In the genomic region with DNA sequence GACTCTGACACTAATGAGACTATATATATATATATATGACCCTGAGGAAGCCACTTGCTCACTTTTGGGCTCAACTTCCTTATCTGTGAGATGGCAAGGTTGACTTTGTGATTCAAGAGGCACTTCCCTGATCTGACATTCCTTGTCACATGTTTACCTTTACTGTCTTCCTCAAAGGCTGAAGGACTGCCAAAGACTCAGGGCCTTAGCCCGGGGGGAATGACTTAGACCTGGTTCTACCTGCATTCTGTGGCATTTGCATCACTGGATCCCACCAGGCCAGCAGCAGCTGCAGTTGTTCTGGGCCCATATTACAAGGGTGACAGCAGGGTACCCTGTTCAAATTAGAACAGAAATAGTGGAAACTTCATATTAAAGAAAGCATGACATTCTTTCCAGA, we compare ENCODE assay signal across 16 cellular contexts. TPM values are rescaled to one million over a fixed set of nuclear protein-coding genes. Genes with fewer than 3 reads are reported as not detected.
DNase-seq lines count a peak whose midpoint lies in the region; ATAC-seq and TF ChIP-seq lines count a peak whose summit lies in the region.
"Had no signal": no experiment of that assay in that cellular context is flagged by ENCODE, and none has a peak within 500 bp of the region (broad histone marks: within the 10 kb centered on the region; RNA-seq: fewer than 3 reads in every experiment).

No MANE protein-coding gene starts in this region.

- H3K9me2 ChIP-seq in PC-3 (replicated peaks; ENCODE audit: low read length) = no peaks in the 10 kb centered on the region

- no peaks in the 10 kb centered on the region for H3K36me3 ChIP-seq in PC-3 (ENCODE audit: low read depth, low read length)
- no peaks in the 10 kb centered on the region for H3K36me3 ChIP-seq in esophagus muscularis mucosa
- no peaks in the 10 kb centered on the region for H3K36me3 ChIP-seq in osteoblast (ENCODE audit: insufficient read depth, low read length)
- H3K36me3 ChIP-seq: BLaER1 treated with 17β-estradiol and CSF1 and Interleukin-3, amounts not matched to agents 10 nM and 100 nM; HAP-1 had no signal

- H3F3A ChIP-seq in PC-3 (ENCODE audit: low read length, unreplicated experiment) = no peaks in the 10 kb centered on the region

- H3K4me2 ChIP-seq in PC-3 (ENCODE audit: low read length) (0 out of 2 replicates have a peak overlapping the region, but pooled peaks have one; percentile 28), osteoblast (ENCODE audit: insufficient read depth, low read length) (no peak overlapping the region)
- H3K4me2 ChIP-seq: BLaER1 treated with 17β-estradiol and CSF1 and Interleukin-3, amounts not matched to agents 10 nM and 100 nM had no signal

- peaks cover 18% of the 10 kb centered on the region for H3K4me1 ChIP-seq in PC-3 (ENCODE audit: insufficient read depth, low read length)
- H3K4me1 ChIP-seq in esophagus muscularis mucosa = peaks cover 10 to 26% (median 23%) of the 10 kb centered on the region in 4 donors
- no peaks in the 10 kb centered on the region for H3K4me1 ChIP-seq in osteoblast (ENCODE audit: insufficient read depth, low read length)
- H3K4me1 ChIP-seq: Caco-2 had no signal

- H3K79me2 ChIP-seq in PC-3 (ENCODE audit: low read length) (no peaks in the 10 kb centered on the region), osteoblast (ENCODE audit: insufficient read depth, low read length) (no peaks in the 10 kb centered on the region)

- no peak for TF ChIP-seq EP300 in esophagus muscularis mucosa (IDR thresholded peaks at IDR 0.05)

- peak overlapping the region; percentile 74 for H3K27ac ChIP-seq in PC-3 (ENCODE audit: low read length)
- H3K27ac ChIP-seq in esophagus muscularis mucosa (replicated peaks in 1 of 4) = no peak overlapping the region
- no peak overlapping the region for H3K27ac ChIP-seq in osteoblast (ENCODE audit: low read depth, low read length)
- no peak overlapping the region for H3K27ac ChIP-seq in CD4-positive, alpha-beta T cell (ENCODE audit: low read depth, low read length)
- H3K27ac ChIP-seq: BLaER1 treated with 17β-estradiol and CSF1 and Interleukin-3, amounts not matched to agents 10 nM and 100 nM; GM23248 had no signal

- DNase-seq in PC-3 = peak; percentile 71
- DNase-seq in esophagus muscularis mucosa (ENCODE audit: extremely low spot score) = peak; percentile 39
- DNase-seq in osteoblast (ENCODE audit: insufficient read length, low spot score, missing footprints) = peak; percentile 41
- no peak for DNase-seq in CD4-positive, alpha-beta T cell
- DNase-seq: Caco-2; CD4-positive, CD25-positive, alpha-beta regulatory T cell; GF-D8; GM23248; IMR-90 had no signal

- peaks cover 9% of the 10 kb centered on the region for H3K27me3 Mint-ChIP-seq in CD4-positive, alpha-beta T cell
- H3K27me3 Mint-ChIP-seq in stimulated activated memory B cell treated with anti-CD40 and anti-IgM and Interleukin-4, amounts not matched to agents 10 μg/mL and 1 μg/mL and 100 μg/mL, for 72 hours = peaks cover under 1% of the 10 kb centered on the region

- no peaks in the 10 kb centered on the region for H4K20me1 ChIP-seq in PC-3 (ENCODE audit: low read length)
- H4K20me1 ChIP-seq in osteoblast (ENCODE audit: insufficient read depth, low read length) = no peaks in the 10 kb centered on the region

- TF ChIP-seq CTCF in PC-3 (conservative IDR thresholded peaks at IDR 0.05; ENCODE audit: low read depth, low read length) (no peak), esophagus muscularis mucosa (IDR thresholded peaks at IDR 0.05) (no peak), osteoblast (IDR thresholded peaks at IDR 0.05; ENCODE audit: extremely low read depth, low read depth, low read length) (no peak)
- TF ChIP-seq CTCF in CD4-positive, alpha-beta T cell (IDR thresholded peaks at IDR 0.05) = no peak

- no peaks in the 10 kb centered on the region for H3K36me3 Mint-ChIP-seq in CD4-positive, alpha-beta T cell (ENCODE audit: low read depth)
- no peaks in the 10 kb centered on the region for H3K36me3 Mint-ChIP-seq in stimulated activated memory B cell treated with anti-CD40 and anti-IgM and Interleukin-4, amounts not matched to agents 10 μg/mL and 1 μg/mL and 100 μg/mL, for 72 hours
- H3K36me3 Mint-ChIP-seq: CD4-positive, CD25-positive, alpha-beta regulatory T cell had no signal

- H2AFZ ChIP-seq in PC-3 (ENCODE audit: low read length) (no peak overlapping the region), osteoblast (ENCODE audit: low read length) (no peak overlapping the region)
- H2AFZ ChIP-seq: GM23248 had no signal

- H3K4me1 Mint-ChIP-seq in CD4-positive, alpha-beta T cell (ENCODE audit: low read depth) = no peaks in the 10 kb centered on the region
- no peaks in the 10 kb centered on the region for H3K4me1 Mint-ChIP-seq in stimulated activated memory B cell treated with anti-CD40 and anti-IgM and Interleukin-4, amounts not matched to agents 10 μg/mL and 1 μg/mL and 100 μg/mL, for 72 hours
- H3K4me1 Mint-ChIP-seq: CD4-positive, CD25-positive, alpha-beta regulatory T cell had no signal

- ATAC-seq in PC-3 (0 out of 2 replicates have a peak, but pooled peaks have one; percentile 10), GM18511 (IDR thresholded peaks at IDR 0.05; ENCODE audit: unreplicated experiment) (no peak)
- no peak for ATAC-seq in CD4-positive, alpha-beta T cell (ENCODE audit: poor library complexity)
- no peak for ATAC-seq in stimulated activated memory B cell treated with anti-CD40 and anti-IgM and Interleukin-4, amounts not matched to agents 10 μg/mL and 1 μg/mL and 100 μg/mL, for 72 hours
- ATAC-seq: K562 had no signal

- no peak overlapping the region for H3K4me3 Mint-ChIP-seq in CD4-positive, alpha-beta T cell
- no peak overlapping the region for H3K4me3 Mint-ChIP-seq in stimulated activated memory B cell treated with anti-CD40 and anti-IgM and Interleukin-4, amounts not matched to agents 10 μg/mL and 1 μg/mL and 100 μg/mL, for 72 hours
- H3K4me3 Mint-ChIP-seq: B cell; CD4-positive, CD25-positive, alpha-beta regulatory T cell had no signal

- H3K4me3 ChIP-seq in PC-3 (ENCODE audit: low read length) (no peak overlapping the region), esophagus muscularis mucosa (no peak overlapping the region), osteoblast (ENCODE audit: insufficient read depth, low read length) (no peak overlapping the region)
- H3K4me3 ChIP-seq: BLaER1 treated with 17β-estradiol and CSF1 and Interleukin-3, amounts not matched to agents 10 nM and 100 nM; GM23248; HAP-1; K562 had no signal

- H3K27ac Mint-ChIP-seq in CD4-positive, alpha-beta T cell = no peak overlapping the region
- no peak overlapping the region for H3K27ac Mint-ChIP-seq in stimulated activated memory B cell treated with anti-CD40 and anti-IgM and Interleukin-4, amounts not matched to agents 10 μg/mL and 1 μg/mL and 100 μg/mL, for 72 hours
- H3K27ac Mint-ChIP-seq: B cell; CD4-positive, CD25-positive, alpha-beta regulatory T cell had no signal

- 77% methylated on average over 1 of the region's 1 CpG for WGBS in esophagus muscularis mucosa

- BruUV-seq in PC-3 (replicated peaks; lab: Mats Ljungman, UMichigan) = no TSS peak

- no peak for TF ChIP-seq POLR2A in esophagus muscularis mucosa (IDR thresholded peaks at IDR 0.05; ENCODE audit: low read depth)

- H3K9me3 Mint-ChIP-seq in CD4-positive, alpha-beta T cell = no peaks in the 10 kb centered on the region
- H3K9me3 Mint-ChIP-seq in stimulated activated memory B cell treated with anti-CD40 and anti-IgM and Interleukin-4, amounts not matched to agents 10 μg/mL and 1 μg/mL and 100 μg/mL, for 72 hours = no peaks in the 10 kb centered on the region
- H3K9me3 Mint-ChIP-seq: CD4-positive, CD25-positive, alpha-beta regulatory T cell had no signal

- POLR2A ChIA-PET in PC-3 (lab: Charles Lee; ENCODE audit: unreplicated experiment) = no interaction called here
- POLR2A ChIA-PET in CD4-positive, alpha-beta T cell (lab: Charles Lee) = no interaction called here

- H3K9me3 ChIP-seq in PC-3 (ENCODE audit: low read length) = no peaks in the 10 kb centered on the region
- H3K9me3 ChIP-seq in esophagus muscularis mucosa = no peaks in the 10 kb centered on the region
- H3K9me3 ChIP-seq in osteoblast (ENCODE audit: low read depth, low read length) = no peaks in the 10 kb centered on the region
- no peaks in the 10 kb centered on the region for H3K9me3 ChIP-seq in CD4-positive, alpha-beta T cell (ENCODE audit: control insufficient read depth, low read length)
- H3K9me3 ChIP-seq: Caco-2, HAP-1 had no signal

- CTCF ChIA-PET in PC-3 (lab: Charles Lee) = no interaction called here
- CTCF ChIA-PET in CD4-positive, alpha-beta T cell (lab: Charles Lee) = no interaction called here

- H3K27me3 ChIP-seq in PC-3 (ENCODE audit: low read length) (no peaks in the 10 kb centered on the region), esophagus muscularis mucosa (peaks cover 0 to 40% (median 11%) of the 10 kb centered on the region in 4 donors), osteoblast (ENCODE audit: insufficient read depth, low read length) (peaks cover 17% of the 10 kb centered on the region)
- H3K27me3 ChIP-seq in CD4-positive, alpha-beta T cell (ENCODE audit: control insufficient read depth, insufficient read depth, low read length) = peaks cover 16% of the 10 kb centered on the region

- no peak overlapping the region; the same call in 1 of the 2 replicates for H3K9ac ChIP-seq in PC-3 (ENCODE audit: low read length)
- H3K9ac ChIP-seq: BLaER1 treated with 17β-estradiol and CSF1 and Interleukin-3, amounts not matched to agents 10 nM and 100 nM; GM23248 had no signal

- intact Hi-C loops in PC-3 (cut with micrococcal nuclease) (no loop called here), esophagus muscularis mucosa (cut with DNase I) (no loop called here)
- intact Hi-C loops in CD4-positive, alpha-beta T cell (cut with DNase I, micrococcal nuclease) = no loop called here

RNA-seq across cellular contexts. Expression of a gene that starts 3.1 kb away (rescaled TPM):
- 6.1 and 7.4 TPM in 2 replicates for total RNA-seq in PC-3 (2014; rRNA removed)
- total RNA-seq in esophagus muscularis mucosa = under 1 TPM in 2 of 4 donors, not detected in 2; 0.29 to 0.99 TPM
- total RNA-seq in osteoblast = under 0.01 TPM in 1 of 2 replicates, not detected in the other
- total RNA-seq in CD4-positive, alpha-beta T cell = not detected
- total RNA-seq: A172; B cell; CD4-positive, CD25-positive, alpha-beta regulatory T cell; GM23248; IMR-90; K562 had no signal

Comparison
In these comparisons a context has a peak if more than half of its experiments do, and no peak if none do; other contexts are left out.
1. DNase-seq: peak in PC-3 (single experiment), esophagus muscularis mucosa (single experiment) and osteoblast (single experiment); none in CD4-positive, alpha-beta T cell (0 of 10).